ENCODE assay signal across 11 cellular contexts in genomic region chr6:111843347-111844147, GRCh38. TPM values are rescaled to one million over a fixed set of nuclear protein-coding genes. Genes with fewer than 3 reads are reported as not detected.
A peak's percentile ranks its signal among the peaks of the same experiment; 100 is the strongest.
DNase-seq lines count a peak whose midpoint lies in the region; ATAC-seq and TF ChIP-seq lines count a peak whose summit lies in the region.
"Had no signal": no experiment of that assay in that cellular context is flagged by ENCODE, and none has a peak within 500 bp of the region (broad histone marks: within the 10 kb centered on the region; RNA-seq: fewer than 3 reads in every experiment).

No MANE protein-coding gene starts in this region.

- H3K79me2 ChIP-seq in neural cell (replicated peaks; ENCODE audit: insufficient read depth, low read length), result peaks cover 82% of the 10 kb centered on the region

- H2AFZ ChIP-seq in neural cell (ENCODE audit: low read depth, low read length), result no peak overlapping the region

- peak overlapping the region; percentile 48 for H3K27ac ChIP-seq in neural cell (ENCODE audit: low read length)

- H3K36me3 Mint-ChIP-seq in T-helper 2 cell treated with Interferon-gamma antibody and Interleukin-4, amounts not matched to agents 5 μg/mL and 100 μg/mL, for 36 hours (ENCODE audit: low read depth), result peaks cover 26% of the 10 kb centered on the region

- TF ChIP-seq RAD21 in neural cell (conservative IDR thresholded peaks at IDR 0.05), result no peak

- H3K36me3 ChIP-seq in adipocyte (ENCODE audit: control insufficient read depth, insufficient read depth, low read length, severe bottlenecking), result peaks cover 20% of the 10 kb centered on the region
- H3K36me3 ChIP-seq in neural cell (ENCODE audit: insufficient read depth, low read length), result no peaks in the 10 kb centered on the region

- ATAC-seq in HG03095 (IDR thresholded peaks at IDR 0.05; ENCODE audit: unreplicated experiment) (no peak), GM18511 (IDR thresholded peaks at IDR 0.05; ENCODE audit: unreplicated experiment) (no peak), GM21619 (IDR thresholded peaks at IDR 0.05; ENCODE audit: unreplicated experiment) (no peak), HG03460 (IDR thresholded peaks at IDR 0.05; ENCODE audit: unreplicated experiment) (no peak)

- TF ChIP-seq EP300 in neural cell (conservative IDR thresholded peaks at IDR 0.05; ENCODE audit: poor library complexity, severe bottlenecking), result no peak

- peaks cover 59% of the 10 kb centered on the region for H3K4me1 Mint-ChIP-seq in T-helper 2 cell treated with Interferon-gamma antibody and Interleukin-4, amounts not matched to agents 5 μg/mL and 100 μg/mL, for 36 hours (ENCODE audit: low read depth)

- H3K4me3 ChIP-seq in GM12865 (ENCODE audit: low read depth, low read length) (peak overlapping the region; percentile 45; the same call in 1 of the 2 replicates), adipocyte (ENCODE audit: low read length) (no peak overlapping the region), neural cell (ENCODE audit: low read length) (peak overlapping the region; percentile 22)

- H3K9me3 ChIP-seq in adipocyte (ENCODE audit: control insufficient read depth, low read length) (no peaks in the 10 kb centered on the region), neural cell (ENCODE audit: low read length) (no peaks in the 10 kb centered on the region)

- no peak overlapping the region for H3K4me3 Mint-ChIP-seq in T-helper 2 cell treated with Interferon-gamma antibody and Interleukin-4, amounts not matched to agents 5 μg/mL and 100 μg/mL, for 36 hours

- H3K9ac ChIP-seq in adipocyte (ENCODE audit: low read length) (peak overlapping the region; percentile 37), neural cell (ENCODE audit: low read length) (peak overlapping the region; percentile 32)

- no peaks in the 10 kb centered on the region for H3K9me3 Mint-ChIP-seq in T-helper 2 cell treated with Interferon-gamma antibody and Interleukin-4, amounts not matched to agents 5 μg/mL and 100 μg/mL, for 36 hours
- H3K9me3 Mint-ChIP-seq: neural crest cell had no signal

- no peaks in the 10 kb centered on the region for H3K9me2 ChIP-seq in neural cell (ENCODE audit: insufficient read depth, low read length)

- H3K4me1 ChIP-seq in adipocyte (ENCODE audit: control insufficient read depth, insufficient read depth, low read length), result peaks cover 38% of the 10 kb centered on the region

- DNase-seq in GM12865 (ENCODE audit: low read depth) (no peak), adipocyte (ENCODE audit: low read depth) (no peak)
- DNase-seq in T-helper 2 cell treated with Interferon-gamma antibody and Interleukin-4, amounts not matched to agents 5 μg/mL and 100 μg/mL, for 36 hours (ENCODE audit: low spot score), result peak; percentile 71
- DNase-seq: DMS 273 treated with DMSO at 0.1 percent for 48 hours, RPMI8226 had no signal

- H3K4me2 ChIP-seq in neural cell (ENCODE audit: low read length), result peak overlapping the region; percentile 17

- TF ChIP-seq CTCF in GM12865 (IDR thresholded peaks at IDR 0.05; ENCODE audit: insufficient read depth, low read depth, low read length, missing control alignments) (no peak), neural cell (IDR thresholded peaks at IDR 0.05; ENCODE audit: poor library complexity, severe bottlenecking) (no peak)

- H3K27ac Mint-ChIP-seq in T-helper 2 cell treated with Interferon-gamma antibody and Interleukin-4, amounts not matched to agents 5 μg/mL and 100 μg/mL, for 36 hours, result no peak overlapping the region

- H4K20me1 ChIP-seq in neural cell (ENCODE audit: insufficient read depth), result no peaks in the 10 kb centered on the region

- no peaks in the 10 kb centered on the region for H3K27me3 Mint-ChIP-seq in T-helper 2 cell treated with Interferon-gamma antibody and Interleukin-4, amounts not matched to agents 5 μg/mL and 100 μg/mL, for 36 hours (ENCODE audit: low read depth)

- H3K27me3 ChIP-seq in adipocyte (replicated peaks; ENCODE audit: control insufficient read depth, insufficient read depth, low read length), result no peaks in the 10 kb centered on the region
- no peaks in the 10 kb centered on the region for H3K27me3 ChIP-seq in neural cell (ENCODE audit: insufficient read depth, low read depth, low read length)

- H3F3A ChIP-seq in neural cell (ENCODE audit: insufficient read depth, low read length, poor library complexity, severe bottlenecking), result no peaks in the 10 kb centered on the region

TF ChIP-seq in neural cell, 6 proteins besides CTCF, POLR2A, EP300 and RAD21:
- TF ChIP-seq, protein P1, sequence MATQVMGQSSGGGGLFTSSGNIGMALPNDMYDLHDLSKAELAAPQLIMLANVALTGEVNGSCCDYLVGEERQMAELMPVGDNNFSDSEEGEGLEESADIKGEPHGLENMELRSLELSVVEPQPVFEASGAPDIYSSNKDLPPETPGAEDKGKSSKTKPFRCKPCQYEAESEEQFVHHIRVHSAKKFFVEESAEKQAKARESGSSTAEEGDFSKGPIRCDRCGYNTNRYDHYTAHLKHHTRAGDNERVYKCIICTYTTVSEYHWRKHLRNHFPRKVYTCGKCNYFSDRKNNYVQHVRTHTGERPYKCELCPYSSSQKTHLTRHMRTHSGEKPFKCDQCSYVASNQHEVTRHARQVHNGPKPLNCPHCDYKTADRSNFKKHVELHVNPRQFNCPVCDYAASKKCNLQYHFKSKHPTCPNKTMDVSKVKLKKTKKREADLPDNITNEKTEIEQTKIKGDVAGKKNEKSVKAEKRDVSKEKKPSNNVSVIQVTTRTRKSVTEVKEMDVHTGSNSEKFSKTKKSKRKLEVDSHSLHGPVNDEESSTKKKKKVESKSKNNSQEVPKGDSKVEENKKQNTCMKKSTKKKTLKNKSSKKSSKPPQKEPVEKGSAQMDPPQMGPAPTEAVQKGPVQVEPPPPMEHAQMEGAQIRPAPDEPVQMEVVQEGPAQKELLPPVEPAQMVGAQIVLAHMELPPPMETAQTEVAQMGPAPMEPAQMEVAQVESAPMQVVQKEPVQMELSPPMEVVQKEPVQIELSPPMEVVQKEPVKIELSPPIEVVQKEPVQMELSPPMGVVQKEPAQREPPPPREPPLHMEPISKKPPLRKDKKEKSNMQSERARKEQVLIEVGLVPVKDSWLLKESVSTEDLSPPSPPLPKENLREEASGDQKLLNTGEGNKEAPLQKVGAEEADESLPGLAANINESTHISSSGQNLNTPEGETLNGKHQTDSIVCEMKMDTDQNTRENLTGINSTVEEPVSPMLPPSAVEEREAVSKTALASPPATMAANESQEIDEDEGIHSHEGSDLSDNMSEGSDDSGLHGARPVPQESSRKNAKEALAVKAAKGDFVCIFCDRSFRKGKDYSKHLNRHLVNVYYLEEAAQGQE (IDR thresholded peaks at IDR 0.05; ENCODE audit: borderline replicate concordance), result no peak
- TF ChIP-seq SMC3 (conservative IDR thresholded peaks at IDR 0.05; ENCODE audit: poor library complexity) (no peak), MXI1 (conservative IDR thresholded peaks at IDR 0.05; ENCODE audit: poor library complexity, severe bottlenecking) (no peak), EZH2 (IDR thresholded peaks at IDR 0.05; ENCODE audit: borderline replicate concordance, insufficient read depth, low read length, poor library complexity, severe bottlenecking) (no peak), POLR2AphosphoS5 (IDR thresholded peaks at IDR 0.05) (no peak), TAF1 (IDR thresholded peaks at IDR 0.05; ENCODE audit: low read depth) (no peak)

RNA-seq across cellular contexts. Expression of gene FYN, which starts 29.7 kb away (rescaled TPM):
- 277 and 306 TPM in 2 replicates for polyA plus RNA-seq in neural cell
- polyA minus RNA-seq in neural cell, result 309 and 355 TPM in 2 replicates
